ENCODE assay signal across 8 cellular contexts in genomic region chr6:87391334-87391733, GRCh38. TPM values are rescaled to one million over a fixed set of nuclear protein-coding genes. Genes with fewer than 3 reads are reported as not detected.
DNase-seq lines count a peak whose midpoint lies in the region; ATAC-seq lines count a peak whose summit lies in the region.

No MANE protein-coding gene starts in this region.

- POLR2A ChIA-PET in activated CD4-positive, alpha-beta T cell treated with anti-CD3 and anti-CD28 coated beads for 36 hours (lab: Charles Lee): no interaction called here

- peak; percentile 29 for DNase-seq in activated CD4-positive, alpha-beta T cell treated with anti-CD3 and anti-CD28 coated beads for 36 hours
- DNase-seq in activated CD4-positive, alpha-beta T cell treated with anti-CD3 and anti-CD28 coated beads for 4 hours: no peak
- peak; percentile 63 for DNase-seq in NCI-H748 (lab: John Stamatoyannopoulos, UW; ENCODE audit: unreplicated experiment)
- DNase-seq in epidermal melanocyte (ENCODE audit: insufficient read length, low spot score): peak; percentile 29
- DNase-seq in skeletal muscle cell (ENCODE audit: low read depth): peak; percentile 1
- no peak for DNase-seq in stimulated activated CD4-positive, alpha-beta T cell treated with anti-CD3 and anti-CD28 coated beads, Interleukin-4, amount 100 ng/mL, for 24 hours

- intact Hi-C loops in activated CD4-positive, alpha-beta T cell treated with anti-CD3 and anti-CD28 coated beads for 36 hours (cut with DNase I, micrococcal nuclease): loop anchor here (5.0 to 10.0 kb wide), 4 partner anchors 81 to 846 kb away; partner anchors contain the start of gene SLC35A1 (in 2 of the 2)

- no peak overlapping the region for H3K4me3 ChIP-seq in skeletal muscle cell (ENCODE audit: low read depth, low read length)

- H3K4me1 Mint-ChIP-seq in activated CD4-positive, alpha-beta T cell treated with anti-CD3 and anti-CD28 coated beads for 36 hours: no peaks in the 10 kb centered on the region

- no peak overlapping the region for H3K4me3 Mint-ChIP-seq in activated CD4-positive, alpha-beta T cell treated with anti-CD3 and anti-CD28 coated beads for 36 hours

- no peaks in the 10 kb centered on the region for H3K36me3 Mint-ChIP-seq in activated CD4-positive, alpha-beta T cell treated with anti-CD3 and anti-CD28 coated beads for 36 hours (ENCODE audit: low read depth)

- ATAC-seq in activated CD4-positive, alpha-beta T cell treated with anti-CD3 and anti-CD28 coated beads for 36 hours: no peak
- ATAC-seq in HG02759 (IDR thresholded peaks at IDR 0.05; ENCODE audit: unreplicated experiment) (peak; percentile 62), GM18909 (IDR thresholded peaks at IDR 0.05; ENCODE audit: poor library complexity, unreplicated experiment) (no peak)

- H3K27ac Mint-ChIP-seq in activated CD4-positive, alpha-beta T cell treated with anti-CD3 and anti-CD28 coated beads for 36 hours: no peak overlapping the region

- H3K27me3 Mint-ChIP-seq in activated CD4-positive, alpha-beta T cell treated with anti-CD3 and anti-CD28 coated beads for 36 hours: no peaks in the 10 kb centered on the region

- CTCF ChIA-PET in activated CD4-positive, alpha-beta T cell treated with anti-CD3 and anti-CD28 coated beads for 36 hours (lab: Charles Lee): interaction anchor here (0.7 kb wide), 1 partner anchor 162 kb away, joined by 3 read pairs; no protein-coding TSS in a partner anchor

- no peaks in the 10 kb centered on the region for H3K9me3 Mint-ChIP-seq in activated CD4-positive, alpha-beta T cell treated with anti-CD3 and anti-CD28 coated beads for 36 hours (ENCODE audit: low read depth)

RNA-seq across cellular contexts. Expression of gene CFAP206, which starts 16.4 kb away (rescaled TPM):
- not detected for total RNA-seq in activated CD4-positive, alpha-beta T cell treated with anti-CD3 and anti-CD28 coated beads for 36 hours

RNA-seq across cellular contexts. Expression of gene C6orf163, which starts 46.7 kb away (rescaled TPM):
- total RNA-seq in activated CD4-positive, alpha-beta T cell treated with anti-CD3 and anti-CD28 coated beads for 36 hours: 1 to 10 TPM; 1.2 to 1.5 TPM

Comparison
In these comparisons a context has a peak if more than half of its experiments do, and no peak if none do; other contexts are left out.
1. DNase-seq: peak in activated CD4-positive, alpha-beta T cell treated with anti-CD3 and anti-CD28 coated beads for 36 hours (single experiment), NCI-H748 (single experiment), epidermal melanocyte (single experiment) and skeletal muscle cell (single experiment); none in activated CD4-positive, alpha-beta T cell treated with anti-CD3 and anti-CD28 coated beads for 4 hours (0 of 2) and stimulated activated CD4-positive, alpha-beta T cell treated with anti-CD3 and anti-CD28 coated beads, Interleukin-4, amount 100 ng/mL, for 24 hours (single experiment).